Comparison of ENCODE assay signal across 23 cellular contexts in genomic region chr15:100832178-100832942, GRCh38. TPM values are rescaled to one million over a fixed set of nuclear protein-coding genes. Genes with fewer than 3 reads are reported as not detected.
"Had no signal": no experiment of that assay in that cellular context is flagged by ENCODE, and none has a peak within 500 bp of the region (broad histone marks: within the 10 kb centered on the region; RNA-seq: fewer than 3 reads in every experiment).

No MANE protein-coding gene starts in this region.

- H3K36me3 ChIP-seq: ascending aorta, brain microvascular endothelial cell, esophagus muscularis mucosa, neutrophil, ovary, prostate gland, tibial artery had no signal

- H3K4me3 ChIP-seq: ascending aorta, esophagus muscularis mucosa, ovary, prostate gland, tibial artery had no signal

- DNase-seq: activated CD4-positive, alpha-beta T cell treated with anti-CD3 and anti-CD28 coated beads, Interleukin-2, amount 50 U/mL, for 1 hour; activated CD8-positive, alpha-beta T cell treated with anti-CD3 and anti-CD28 coated beads, Interleukin-2, amount 10 ng/mL, durations not matched to agents 7 days and 5 days; activated effector memory CD4-positive, alpha-beta T cell treated with Interleukin-2 at 50 U/mL for 16 hours; activated naive CD4-positive, alpha-beta T cell treated with anti-CD3 and anti-CD28 coated beads, Interleukin-2, amount 50 U/mL, for 16 hours; brain microvascular endothelial cell; central memory CD4-positive, alpha-beta T cell; effector memory CD4-positive, alpha-beta T cell; hypothalamus; left ventricle myocardium superior; ovary; stimulated activated CD4-positive, alpha-beta T cell treated with anti-CD3 and anti-CD28 coated beads, Interleukin-4, amount 100 ng/mL, for 24 hours; T-cell; tibial artery had no signal

- H3K27me3 ChIP-seq: ascending aorta, brain microvascular endothelial cell, neutrophil, ovary had no signal

- H3K36me3 Mint-ChIP-seq: memory B cell; natural killer cell treated with Interleukin-12 subunit alpha and Interleukin-12 subunit beta and Interleukin-15 and Interleukin-18, amount 100 ng/mL, for 72 hours; T-cell had no signal

- H3K27ac Mint-ChIP-seq: activated CD8-positive, alpha-beta T cell treated with anti-CD3 and anti-CD28 coated beads, Interleukin-2, amount 10 ng/mL, durations not matched to agents 7 days and 5 days; memory B cell; natural killer cell treated with Interleukin-12 subunit alpha and Interleukin-12 subunit beta and Interleukin-15 and Interleukin-18, amount 100 ng/mL, for 72 hours; stimulated activated naive CD8-positive, alpha-beta T cell treated with anti-CD3 and anti-CD28 coated beads, Interleukin-15, Interleukin-2, amounts not matched to agents 100 ng/mL and 50 ng/mL, for 24 hours; T-cell; T-helper 2 cell treated with Interferon-gamma antibody and Interleukin-4, amounts not matched to agents 5 μg/mL and 100 μg/mL, for 36 hours had no signal

- H3K4me3 Mint-ChIP-seq: activated CD8-positive, alpha-beta T cell treated with anti-CD3 and anti-CD28 coated beads, Interleukin-2, amount 10 ng/mL, durations not matched to agents 7 days and 5 days; memory B cell; natural killer cell treated with Interleukin-12 subunit alpha and Interleukin-12 subunit beta and Interleukin-15 and Interleukin-18, amount 100 ng/mL, for 72 hours; stimulated activated naive CD8-positive, alpha-beta T cell treated with anti-CD3 and anti-CD28 coated beads, Interleukin-15, Interleukin-2, amounts not matched to agents 100 ng/mL and 50 ng/mL, for 24 hours; T-cell; T-helper 2 cell treated with Interferon-gamma antibody and Interleukin-4, amounts not matched to agents 5 μg/mL and 100 μg/mL, for 36 hours had no signal

- H3K9me3 Mint-ChIP-seq: natural killer cell treated with Interleukin-12 subunit alpha and Interleukin-12 subunit beta and Interleukin-15 and Interleukin-18, amount 100 ng/mL, for 72 hours; stimulated activated naive CD8-positive, alpha-beta T cell treated with anti-CD3 and anti-CD28 coated beads, Interleukin-15, Interleukin-2, amounts not matched to agents 100 ng/mL and 50 ng/mL, for 24 hours; T-helper 2 cell treated with Interferon-gamma antibody and Interleukin-4, amounts not matched to agents 5 μg/mL and 100 μg/mL, for 36 hours had no signal

- H3K4me1 Mint-ChIP-seq: memory B cell, T-cell had no signal

- FAIRE-seq: frontal cortex had no signal

- ATAC-seq: activated CD4-positive, CD25-positive, alpha-beta regulatory T cell treated with anti-CD3 and anti-CD28 coated beads, Interleukin-2, amount 50 U/mL, for 24 hours; activated CD8-positive, alpha-beta T cell treated with anti-CD3 and anti-CD28 coated beads, Interleukin-2, amount 10 ng/mL, durations not matched to agents 7 days and 5 days; left ventricle myocardium superior; T-cell had no signal

RNA-seq across cellular contexts. Expression of gene ALDH1A3, which starts 47.3 kb away (rescaled TPM):
- total RNA-seq: activated CD8-positive, alpha-beta T cell treated with anti-CD3 and anti-CD28 coated beads, Interleukin-2, amount 10 ng/mL, durations not matched to agents 7 days and 5 days; natural killer cell treated with Interleukin-12 subunit alpha and Interleukin-12 subunit beta and Interleukin-15 and Interleukin-18, amount 100 ng/mL, for 72 hours had no signal
